Comparison of ENCODE assay signal across 8 cellular contexts in the genomic region with DNA sequence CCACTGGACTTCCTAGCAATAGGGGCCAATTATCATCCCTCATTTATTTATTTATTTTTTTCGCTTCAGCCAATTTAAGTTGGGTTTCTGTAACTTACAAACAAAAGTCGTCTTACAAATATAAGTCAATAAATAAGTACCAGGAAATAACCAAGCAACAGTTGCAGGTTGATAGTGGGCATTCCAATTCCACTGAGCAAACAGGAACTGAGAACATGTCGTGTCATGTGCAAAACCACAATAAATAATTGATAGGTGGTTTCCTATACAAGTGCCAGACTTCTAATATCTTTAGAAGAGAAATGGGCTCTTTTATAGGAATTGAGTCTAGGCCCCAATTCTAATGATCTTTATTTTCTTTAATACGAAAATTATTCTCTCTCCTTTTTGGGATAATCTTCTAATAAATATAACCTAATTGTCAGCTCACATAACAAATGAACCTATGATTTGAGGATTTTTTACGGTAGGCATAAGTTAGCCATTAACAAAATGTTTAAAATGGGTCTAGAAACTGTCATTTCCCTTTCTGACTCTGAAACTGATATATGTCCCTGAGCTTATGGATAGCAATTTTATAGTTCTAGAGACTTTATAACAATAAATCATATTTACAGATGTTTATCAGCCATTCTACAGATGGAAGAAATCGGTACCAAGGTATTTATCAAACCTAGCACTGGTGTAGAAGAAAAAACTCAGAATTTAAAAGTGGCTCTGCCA.
A peak's percentile ranks its signal among the peaks of the same experiment; 100 is the strongest.
DNase-seq lines count a peak whose midpoint lies in the region; ATAC-seq and TF ChIP-seq lines count a peak whose summit lies in the region.

No MANE protein-coding gene starts in this region.

- peak overlapping the region; percentile 99 for H3K27ac ChIP-seq in MM.1S (ENCODE audit: low read length)

- no peak for TF ChIP-seq CTCF in MM.1S (IDR thresholded peaks at IDR 0.05; ENCODE audit: low read length)
- no peak for TF ChIP-seq CTCF in epithelial cell of esophagus (IDR thresholded peaks at IDR 0.05; ENCODE audit: insufficient read depth, low read depth, low read length, missing control alignments)

- peaks cover 46% of the 10 kb centered on the region for H3K79me2 ChIP-seq in MM.1S (ENCODE audit: low read length)

- H4K20me1 ChIP-seq in MM.1S (ENCODE audit: insufficient read depth, low read length), result no peaks in the 10 kb centered on the region

- H3K4me1 ChIP-seq in MM.1S (ENCODE audit: low read length), result peaks cover 35% of the 10 kb centered on the region

- peak overlapping the region; percentile 88 for H3K4me2 ChIP-seq in MM.1S (ENCODE audit: low read depth, low read length)

- H3F3A ChIP-seq in MM.1S (ENCODE audit: insufficient read depth, low read length), result peaks cover 22% of the 10 kb centered on the region

- no peak for TF ChIP-seq POLR2A in GM18505 (IDR thresholded peaks at IDR 0.05; ENCODE audit: borderline replicate concordance, extremely low read depth, insufficient read depth, insufficient read length)

- H3K9ac ChIP-seq in MM.1S (ENCODE audit: low read length), result peak overlapping the region; percentile 76

- H3K27me3 ChIP-seq in MM.1S (replicated peaks; ENCODE audit: insufficient read depth, low read length), result no peaks in the 10 kb centered on the region

- H3K9me3 ChIP-seq in MM.1S (replicated peaks; ENCODE audit: insufficient read depth, low read length), result no peaks in the 10 kb centered on the region

- peak overlapping the region; percentile 53 for H3K4me3 ChIP-seq in MM.1S (ENCODE audit: low read length)
- no peak overlapping the region for H3K4me3 ChIP-seq in epithelial cell of esophagus (ENCODE audit: low read length)

- no peak overlapping the region for H2AFZ ChIP-seq in MM.1S (ENCODE audit: low read length)

- DNase-seq in MM.1S (peak; percentile 54), epithelial cell of esophagus (ENCODE audit: low read depth) (peak; percentile 88), NCI-H524 treated with DMSO at 0.1 percent for 48 hours (lab: John Stamatoyannopoulos, UW) (no peak), EL (no peak), DMS 273 (lab: John Stamatoyannopoulos, UW; ENCODE audit: unreplicated experiment) (no peak), medulla oblongata (ENCODE audit: extremely low spot score) (no peak)

- peak; percentile 76 for ATAC-seq in GM18505 (IDR thresholded peaks at IDR 0.05; ENCODE audit: unreplicated experiment)
- ATAC-seq in GM21786 (IDR thresholded peaks at IDR 0.05; ENCODE audit: unreplicated experiment), result peak; percentile 73

- H3K9me2 ChIP-seq in MM.1S (replicated peaks; ENCODE audit: insufficient read depth, low read length), result no peaks in the 10 kb centered on the region

- H3K36me3 ChIP-seq in MM.1S (replicated peaks; ENCODE audit: insufficient read depth, low read length), result peaks cover 4% of the 10 kb centered on the region; the same call in 1 of the 2 replicates

Comparison
In these comparisons a context has a peak if more than half of its experiments do, and no peak if none do; other contexts are left out.
1. DNase-seq: peak in MM.1S (single experiment) and epithelial cell of esophagus (single experiment); none in NCI-H524 treated with DMSO at 0.1 percent for 48 hours (single experiment), EL (single experiment), DMS 273 (single experiment) and medulla oblongata (single experiment).